ENCODE assay signal across 20 cellular contexts in genomic region chr10:133110609-133111275, GRCh38. TPM values are rescaled to one million over a fixed set of nuclear protein-coding genes. Genes with fewer than 3 reads are reported as not detected.
"Had no signal": no experiment of that assay in that cellular context is flagged by ENCODE, and none has a peak within 500 bp of the region (broad histone marks: within the 10 kb centered on the region; RNA-seq: fewer than 3 reads in every experiment).

No MANE protein-coding gene starts in this region.

- H3K36me3 ChIP-seq: neural progenitor cell, ovary, thoracic aorta, upper lobe of right lung had no signal

- FAIRE-seq: keratinocyte, TTC549 had no signal

- H3K27ac ChIP-seq: neural progenitor cell, ovary, thoracic aorta had no signal

- H3K9ac ChIP-seq: neural progenitor cell had no signal

- H3K27ac Mint-ChIP-seq: activated B cell treated with CpG ODN at 0.5 μM for 24 hours; activated CD4-positive, alpha-beta memory T cell treated with anti-CD3 and anti-CD28 coated beads for 36 hours; activated naive CD8-positive, alpha-beta T cell treated with anti-CD3 and anti-CD28 coated beads, Interleukin-2, amount 50 U/mL, for 24 hours; activated T-helper 2 cell treated with anti-CD3 and anti-CD28 coated beads, Interferon-gamma antibody, Interleukin-2, Interleukin-4, amounts not matched to agents 10 μg/mL and 5 μg/mL and 100 μg/mL, durations not matched to agents 14 hours and 24 hours and 36 hours; neural progenitor cell; stimulated activated naive B cell treated with anti-CD40 and anti-IgM and Interleukin-4, amounts not matched to agents 10 μg/mL and 1 μg/mL and 100 μg/mL, for 72 hours; T-helper 2 cell treated with Interferon-gamma antibody and Interleukin-4, amounts not matched to agents 5 μg/mL and 100 μg/mL, for 36 hours had no signal

- H3K4me3 ChIP-seq: neural progenitor cell, ovary, thoracic aorta, upper lobe of right lung had no signal

- H3K36me3 Mint-ChIP-seq: activated CD4-positive, alpha-beta memory T cell treated with anti-CD3 and anti-CD28 coated beads for 36 hours had no signal

- H3K4me1 ChIP-seq: neural progenitor cell, upper lobe of right lung had no signal

- ATAC-seq: activated naive CD8-positive, alpha-beta T cell treated with anti-CD3 and anti-CD28 coated beads, Interleukin-2, amount 50 U/mL, for 24 hours; stimulated activated naive B cell treated with anti-CD40 and anti-IgM and Interleukin-4, amounts not matched to agents 10 μg/mL and 1 μg/mL and 100 μg/mL, for 72 hours had no signal

- H3K27me3 ChIP-seq: neural progenitor cell, ovary, upper lobe of right lung had no signal

- H3K4me3 Mint-ChIP-seq: activated B cell treated with CpG ODN at 0.5 μM for 24 hours; activated CD4-positive, alpha-beta memory T cell treated with anti-CD3 and anti-CD28 coated beads for 36 hours; activated naive CD8-positive, alpha-beta T cell treated with anti-CD3 and anti-CD28 coated beads, Interleukin-2, amount 50 U/mL, for 24 hours; central memory CD8-positive, alpha-beta T cell; neural progenitor cell; stimulated activated naive B cell treated with anti-CD40 and anti-IgM and Interleukin-4, amounts not matched to agents 10 μg/mL and 1 μg/mL and 100 μg/mL, for 72 hours; T-helper 2 cell treated with Interferon-gamma antibody and Interleukin-4, amounts not matched to agents 5 μg/mL and 100 μg/mL, for 36 hours had no signal

- H3K4me2 ChIP-seq: neural progenitor cell had no signal

- H2AFZ ChIP-seq: neural progenitor cell had no signal

- H3K27me3 Mint-ChIP-seq: activated CD4-positive, alpha-beta memory T cell treated with anti-CD3 and anti-CD28 coated beads for 36 hours; activated naive CD8-positive, alpha-beta T cell treated with anti-CD3 and anti-CD28 coated beads, Interleukin-2, amount 50 U/mL, for 24 hours had no signal

- DNase-seq: activated B cell treated with CpG ODN at 0.5 μM for 24 hours; activated CD4-positive, alpha-beta memory T cell treated with anti-CD3 and anti-CD28 coated beads for 36 hours; activated CD4-positive, alpha-beta T cell treated with anti-CD3 and anti-CD28 coated beads for 4 hours; activated naive CD4-positive, alpha-beta T cell treated with Interleukin-2 at 50 U/mL for 16 hours; activated naive CD8-positive, alpha-beta T cell treated with anti-CD3 and anti-CD28 coated beads, Interleukin-2, amount 50 U/mL, for 24 hours; activated T-cell treated with anti-CD3 and anti-CD28 coated beads, Interleukin-2, amount 50 U/mL, for 1 hour; effector memory CD4-positive, alpha-beta T cell; foreskin fibroblast; ovary; stimulated activated naive B cell treated with anti-CD40 and anti-IgM and Interleukin-4, amounts not matched to agents 10 μg/mL and 1 μg/mL and 100 μg/mL, for 72 hours had no signal

- H3K4me1 Mint-ChIP-seq: activated B cell treated with CpG ODN at 0.5 μM for 24 hours; activated naive CD8-positive, alpha-beta T cell treated with anti-CD3 and anti-CD28 coated beads, Interleukin-2, amount 50 U/mL, for 24 hours; central memory CD8-positive, alpha-beta T cell; neural progenitor cell; stimulated activated naive B cell treated with anti-CD40 and anti-IgM and Interleukin-4, amounts not matched to agents 10 μg/mL and 1 μg/mL and 100 μg/mL, for 72 hours had no signal

RNA-seq across cellular contexts. Expression of gene ADGRA1, which starts 23.0 kb away (rescaled TPM):
- total RNA-seq: activated B cell treated with CpG ODN at 0.5 μM for 24 hours; activated CD4-positive, alpha-beta memory T cell treated with anti-CD3 and anti-CD28 coated beads for 36 hours; activated T-helper 2 cell treated with anti-CD3 and anti-CD28 coated beads, Interferon-gamma antibody, Interleukin-2, Interleukin-4, amounts not matched to agents 10 μg/mL and 5 μg/mL and 100 μg/mL, durations not matched to agents 14 hours and 24 hours and 36 hours; renal cortical epithelial cell; thoracic aorta; upper lobe of right lung had no signal
- polyA plus RNA-seq: keratinocyte, ovary had no signal

RNA-seq across cellular contexts. Expression of gene KNDC1, which starts 49.3 kb away (rescaled TPM):
- total RNA-seq: myocyte had no signal
